ENCODE assay signal across 1 cellular context in the genomic region with DNA sequence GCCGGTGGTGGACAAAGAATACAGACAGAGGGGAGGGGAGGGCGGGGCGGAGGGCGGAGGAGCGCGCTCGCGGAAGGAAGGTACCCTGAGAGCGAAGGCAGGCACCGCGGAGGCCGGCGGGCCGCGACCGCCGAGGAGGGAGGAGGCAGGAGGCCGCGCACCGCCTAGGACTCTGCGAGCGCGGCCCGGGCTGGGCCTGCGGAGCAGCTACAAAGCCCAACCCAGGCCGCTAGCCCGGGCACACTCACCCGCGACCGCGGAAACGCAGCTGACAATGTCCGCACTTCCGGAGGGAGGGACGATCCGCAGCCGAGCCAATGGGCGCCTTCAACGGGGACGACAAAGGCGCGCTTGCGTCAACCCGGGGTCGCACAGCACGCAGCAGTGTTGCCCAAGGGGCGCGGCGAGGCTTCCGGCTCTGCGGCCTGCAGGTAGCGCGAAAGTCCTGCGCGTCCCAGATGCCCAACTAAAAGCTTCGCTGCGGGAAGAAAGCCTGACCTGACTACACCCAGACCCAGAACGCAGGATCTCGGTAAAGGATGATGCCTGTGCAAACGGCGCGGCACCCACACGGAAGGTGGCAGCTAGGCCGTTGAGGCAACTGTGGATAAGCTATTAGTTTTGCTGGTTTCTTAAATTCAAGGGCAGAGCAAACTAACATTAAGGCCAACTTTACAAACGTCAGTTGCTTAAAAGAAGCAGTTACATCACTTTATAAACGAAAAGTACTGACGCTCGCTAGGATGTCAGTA.
TF ChIP-seq lines count a peak whose summit lies in the region.

A gene (minus strand): TSS at position 276 of the 752 bp plus-strand sequence. CDS start 3,486 bp downstream, outside the sequence.

TF ChIP-seq in HepG2, 621 proteins besides CTCF, POLR2A, EP300 and RAD21 (continued from another document and continues in another):
- TF ChIP-seq, protein P1, sequence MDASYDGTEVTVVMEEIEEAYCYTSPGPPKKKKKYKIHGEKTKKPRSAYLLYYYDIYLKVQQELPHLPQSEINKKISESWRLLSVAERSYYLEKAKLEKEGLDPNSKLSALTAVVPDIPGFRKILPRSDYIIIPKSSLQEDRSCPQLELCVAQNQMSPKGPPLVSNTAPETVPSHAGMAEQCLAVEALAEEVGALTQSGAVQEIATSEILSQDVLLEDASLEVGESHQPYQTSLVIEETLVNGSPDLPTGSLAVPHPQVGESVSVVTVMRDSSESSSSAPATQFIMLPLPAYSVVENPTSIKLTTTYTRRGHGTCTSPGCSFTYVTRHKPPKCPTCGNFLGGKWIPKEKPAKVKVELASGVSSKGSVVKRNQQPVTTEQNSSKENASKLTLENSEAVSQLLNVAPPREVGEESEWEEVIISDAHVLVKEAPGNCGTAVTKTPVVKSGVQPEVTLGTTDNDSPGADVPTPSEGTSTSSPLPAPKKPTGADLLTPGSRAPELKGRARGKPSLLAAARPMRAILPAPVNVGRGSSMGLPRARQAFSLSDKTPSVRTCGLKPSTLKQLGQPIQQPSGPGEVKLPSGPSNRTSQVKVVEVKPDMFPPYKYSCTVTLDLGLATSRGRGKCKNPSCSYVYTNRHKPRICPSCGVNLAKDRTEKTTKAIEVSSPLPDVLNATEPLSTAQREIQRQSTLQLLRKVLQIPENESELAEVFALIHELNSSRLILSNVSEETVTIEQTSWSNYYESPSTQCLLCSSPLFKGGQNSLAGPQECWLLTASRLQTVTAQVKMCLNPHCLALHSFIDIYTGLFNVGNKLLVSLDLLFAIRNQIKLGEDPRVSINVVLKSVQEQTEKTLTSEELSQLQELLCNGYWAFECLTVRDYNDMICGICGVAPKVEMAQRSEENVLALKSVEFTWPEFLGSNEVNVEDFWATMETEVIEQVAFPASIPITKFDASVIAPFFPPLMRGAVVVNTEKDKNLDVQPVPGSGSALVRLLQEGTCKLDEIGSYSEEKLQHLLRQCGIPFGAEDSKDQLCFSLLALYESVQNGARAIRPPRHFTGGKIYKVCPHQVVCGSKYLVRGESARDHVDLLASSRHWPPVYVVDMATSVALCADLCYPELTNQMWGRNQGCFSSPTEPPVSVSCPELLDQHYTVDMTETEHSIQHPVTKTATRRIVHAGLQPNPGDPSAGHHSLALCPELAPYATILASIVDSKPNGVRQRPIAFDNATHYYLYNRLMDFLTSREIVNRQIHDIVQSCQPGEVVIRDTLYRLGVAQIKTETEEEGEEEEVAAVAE (CRISPR knock-in tag; IDR thresholded peaks at IDR 0.05; ENCODE audit: borderline replicate concordance), result no peak; the same call in 1 of the 2 replicates
- peak in 1 of 2 experiments; percentile 22; a peak in 1 of 4 replicates for TF ChIP-seq NR2F1 (CRISPR knock-in tag; IDR thresholded peaks at IDR 0.05)
- TF ChIP-seq, protein P2, sequence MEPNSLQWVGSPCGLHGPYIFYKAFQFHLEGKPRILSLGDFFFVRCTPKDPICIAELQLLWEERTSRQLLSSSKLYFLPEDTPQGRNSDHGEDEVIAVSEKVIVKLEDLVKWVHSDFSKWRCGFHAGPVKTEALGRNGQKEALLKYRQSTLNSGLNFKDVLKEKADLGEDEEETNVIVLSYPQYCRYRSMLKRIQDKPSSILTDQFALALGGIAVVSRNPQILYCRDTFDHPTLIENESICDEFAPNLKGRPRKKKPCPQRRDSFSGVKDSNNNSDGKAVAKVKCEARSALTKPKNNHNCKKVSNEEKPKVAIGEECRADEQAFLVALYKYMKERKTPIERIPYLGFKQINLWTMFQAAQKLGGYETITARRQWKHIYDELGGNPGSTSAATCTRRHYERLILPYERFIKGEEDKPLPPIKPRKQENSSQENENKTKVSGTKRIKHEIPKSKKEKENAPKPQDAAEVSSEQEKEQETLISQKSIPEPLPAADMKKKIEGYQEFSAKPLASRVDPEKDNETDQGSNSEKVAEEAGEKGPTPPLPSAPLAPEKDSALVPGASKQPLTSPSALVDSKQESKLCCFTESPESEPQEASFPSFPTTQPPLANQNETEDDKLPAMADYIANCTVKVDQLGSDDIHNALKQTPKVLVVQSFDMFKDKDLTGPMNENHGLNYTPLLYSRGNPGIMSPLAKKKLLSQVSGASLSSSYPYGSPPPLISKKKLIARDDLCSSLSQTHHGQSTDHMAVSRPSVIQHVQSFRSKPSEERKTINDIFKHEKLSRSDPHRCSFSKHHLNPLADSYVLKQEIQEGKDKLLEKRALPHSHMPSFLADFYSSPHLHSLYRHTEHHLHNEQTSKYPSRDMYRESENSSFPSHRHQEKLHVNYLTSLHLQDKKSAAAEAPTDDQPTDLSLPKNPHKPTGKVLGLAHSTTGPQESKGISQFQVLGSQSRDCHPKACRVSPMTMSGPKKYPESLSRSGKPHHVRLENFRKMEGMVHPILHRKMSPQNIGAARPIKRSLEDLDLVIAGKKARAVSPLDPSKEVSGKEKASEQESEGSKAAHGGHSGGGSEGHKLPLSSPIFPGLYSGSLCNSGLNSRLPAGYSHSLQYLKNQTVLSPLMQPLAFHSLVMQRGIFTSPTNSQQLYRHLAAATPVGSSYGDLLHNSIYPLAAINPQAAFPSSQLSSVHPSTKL (CRISPR knock-in tag; IDR thresholded peaks at IDR 0.05), result peak; percentile 73
- 0 out of 2 replicates have a peak, but pooled peaks have one; percentile 42 for TF ChIP-seq ZMYM3 (CRISPR knock-in tag; IDR thresholded peaks at IDR 0.05)
- no peak for TF ChIP-seq LCORL (IDR thresholded peaks at IDR 0.05)
- TF ChIP-seq LCORL (CRISPR knock-in tag; IDR thresholded peaks at IDR 0.05), result peak; percentile 89
- TF ChIP-seq FOXC1 (CRISPR knock-in tag; IDR thresholded peaks at IDR 0.05; ENCODE audit: borderline replicate concordance), result peak; percentile 98
- TF ChIP-seq KLF15 (CRISPR knock-in tag; IDR thresholded peaks at IDR 0.05; ENCODE audit: borderline replicate concordance), result peak; percentile 70; the same call in 1 of the 2 replicates
- TF ChIP-seq, protein P3, sequence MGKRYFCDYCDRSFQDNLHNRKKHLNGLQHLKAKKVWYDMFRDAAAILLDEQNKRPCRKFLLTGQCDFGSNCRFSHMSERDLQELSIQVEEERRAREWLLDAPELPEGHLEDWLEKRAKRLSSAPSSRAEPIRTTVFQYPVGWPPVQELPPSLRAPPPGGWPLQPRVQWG (CRISPR knock-in tag; IDR thresholded peaks at IDR 0.05; ENCODE audit: borderline replicate concordance, low read depth), result no peak
- TF ChIP-seq ZFP36L1 (CRISPR knock-in tag; IDR thresholded peaks at IDR 0.05), result peak; percentile 84; the same call in 1 of the 2 replicates
- TF ChIP-seq ZSCAN31 (CRISPR knock-in tag; IDR thresholded peaks at IDR 0.05; ENCODE audit: low read depth), result peak; percentile 85
- TF ChIP-seq ZNF619 (CRISPR knock-in tag; IDR thresholded peaks at IDR 0.05), result peak; percentile 72; the same call in 1 of the 2 replicates
- TF ChIP-seq, protein P4, sequence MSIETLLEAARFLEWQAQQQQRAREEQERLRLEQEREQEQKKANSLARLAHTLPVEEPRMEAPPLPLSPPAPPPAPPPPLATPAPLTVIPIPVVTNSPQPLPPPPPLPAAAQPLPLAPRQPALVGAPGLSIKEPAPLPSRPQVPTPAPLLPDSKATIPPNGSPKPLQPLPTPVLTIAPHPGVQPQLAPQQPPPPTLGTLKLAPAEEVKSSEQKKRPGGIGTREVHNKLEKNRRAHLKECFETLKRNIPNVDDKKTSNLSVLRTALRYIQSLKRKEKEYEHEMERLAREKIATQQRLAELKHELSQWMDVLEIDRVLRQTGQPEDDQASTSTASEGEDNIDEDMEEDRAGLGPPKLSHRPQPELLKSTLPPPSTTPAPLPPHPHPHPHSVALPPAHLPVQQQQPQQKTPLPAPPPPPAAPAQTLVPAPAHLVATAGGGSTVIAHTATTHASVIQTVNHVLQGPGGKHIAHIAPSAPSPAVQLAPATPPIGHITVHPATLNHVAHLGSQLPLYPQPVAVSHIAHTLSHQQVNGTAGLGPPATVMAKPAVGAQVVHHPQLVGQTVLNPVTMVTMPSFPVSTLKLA (IDR thresholded peaks at IDR 0.05), result peak; percentile 33; the same call in 1 of the 2 replicates
- TF ChIP-seq TAF1 (CRISPR knock-in tag; IDR thresholded peaks at IDR 0.05), result peak; percentile 91
- TF ChIP-seq FOXA1 (IDR thresholded peaks at IDR 0.05), result no peak
- peak; percentile 61 for TF ChIP-seq FOXA1 (CRISPR knock-in tag; IDR thresholded peaks at IDR 0.05)
- TF ChIP-seq, protein P5, sequence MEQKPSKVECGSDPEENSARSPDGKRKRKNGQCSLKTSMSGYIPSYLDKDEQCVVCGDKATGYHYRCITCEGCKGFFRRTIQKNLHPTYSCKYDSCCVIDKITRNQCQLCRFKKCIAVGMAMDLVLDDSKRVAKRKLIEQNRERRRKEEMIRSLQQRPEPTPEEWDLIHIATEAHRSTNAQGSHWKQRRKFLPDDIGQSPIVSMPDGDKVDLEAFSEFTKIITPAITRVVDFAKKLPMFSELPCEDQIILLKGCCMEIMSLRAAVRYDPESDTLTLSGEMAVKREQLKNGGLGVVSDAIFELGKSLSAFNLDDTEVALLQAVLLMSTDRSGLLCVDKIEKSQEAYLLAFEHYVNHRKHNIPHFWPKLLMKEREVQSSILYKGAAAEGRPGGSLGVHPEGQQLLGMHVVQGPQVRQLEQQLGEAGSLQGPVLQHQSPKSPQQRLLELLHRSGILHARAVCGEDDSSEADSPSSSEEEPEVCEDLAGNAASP (CRISPR knock-in tag; IDR thresholded peaks at IDR 0.05; ENCODE audit: borderline replicate concordance), result peak; percentile 64; the same call in 1 of the 2 replicates
- TF ChIP-seq ZNF329 (CRISPR knock-in tag; IDR thresholded peaks at IDR 0.05; ENCODE audit: low read depth), result peak; percentile 77; the same call in 1 of the 2 replicates
- TF ChIP-seq ZNF124 (CRISPR knock-in tag; IDR thresholded peaks at IDR 0.05), result 0 out of 2 replicates have a peak, but pooled peaks have one; percentile 35
- no peak for TF ChIP-seq HCFC1 (IDR thresholded peaks at IDR 0.05; ENCODE audit: low read depth, low read length)
- 0 out of 2 replicates have a peak, but pooled peaks have one; percentile 92 for TF ChIP-seq ZNF160 (CRISPR knock-in tag; IDR thresholded peaks at IDR 0.05)
- peak; percentile 45; the same call in 1 of the 2 replicates for TF ChIP-seq MAF1 (CRISPR knock-in tag; IDR thresholded peaks at IDR 0.05; ENCODE audit: borderline replicate concordance)
- TF ChIP-seq, protein P6, sequence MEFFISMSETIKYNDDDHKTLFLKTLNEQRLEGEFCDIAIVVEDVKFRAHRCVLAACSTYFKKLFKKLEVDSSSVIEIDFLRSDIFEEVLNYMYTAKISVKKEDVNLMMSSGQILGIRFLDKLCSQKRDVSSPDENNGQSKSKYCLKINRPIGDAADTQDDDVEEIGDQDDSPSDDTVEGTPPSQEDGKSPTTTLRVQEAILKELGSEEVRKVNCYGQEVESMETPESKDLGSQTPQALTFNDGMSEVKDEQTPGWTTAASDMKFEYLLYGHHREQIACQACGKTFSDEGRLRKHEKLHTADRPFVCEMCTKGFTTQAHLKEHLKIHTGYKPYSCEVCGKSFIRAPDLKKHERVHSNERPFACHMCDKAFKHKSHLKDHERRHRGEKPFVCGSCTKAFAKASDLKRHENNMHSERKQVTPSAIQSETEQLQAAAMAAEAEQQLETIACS (CRISPR knock-in tag; IDR thresholded peaks at IDR 0.05), result peak; percentile 70
- TF ChIP-seq TEAD2 (CRISPR knock-in tag; IDR thresholded peaks at IDR 0.05), result no peak
- TF ChIP-seq, protein P7, sequence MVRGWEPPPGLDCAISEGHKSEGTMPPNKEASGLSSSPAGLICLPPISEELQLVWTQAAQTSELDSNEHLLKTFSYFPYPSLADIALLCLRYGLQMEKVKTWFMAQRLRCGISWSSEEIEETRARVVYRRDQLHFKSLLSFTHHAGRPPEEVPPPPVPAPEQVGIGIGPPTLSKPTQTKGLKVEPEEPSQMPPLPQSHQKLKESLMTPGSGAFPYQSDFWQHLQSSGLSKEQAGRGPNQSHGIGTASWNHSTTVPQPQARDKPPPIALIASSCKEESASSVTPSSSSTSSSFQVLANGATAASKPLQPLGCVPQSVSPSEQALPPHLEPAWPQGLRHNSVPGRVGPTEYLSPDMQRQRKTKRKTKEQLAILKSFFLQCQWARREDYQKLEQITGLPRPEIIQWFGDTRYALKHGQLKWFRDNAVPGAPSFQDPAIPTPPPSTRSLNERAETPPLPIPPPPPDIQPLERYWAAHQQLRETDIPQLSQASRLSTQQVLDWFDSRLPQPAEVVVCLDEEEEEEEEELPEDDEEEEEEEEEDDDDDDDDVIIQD (CRISPR knock-in tag; IDR thresholded peaks at IDR 0.05; ENCODE audit: low read depth), result no peak; the same call in 1 of the 2 replicates
- TF ChIP-seq KAT7 (CRISPR knock-in tag; IDR thresholded peaks at IDR 0.05; ENCODE audit: borderline replicate concordance), result peak; percentile 83; the same call in 1 of the 2 replicates
- no peak for TF ChIP-seq HMG20A (CRISPR knock-in tag; IDR thresholded peaks at IDR 0.05; ENCODE audit: borderline replicate concordance)
- TF ChIP-seq MLLT10 (CRISPR knock-in tag; IDR thresholded peaks at IDR 0.05), result no peak
- peak; percentile 37; the same call in 1 of the 2 replicates for TF ChIP-seq WIZ (CRISPR knock-in tag; IDR thresholded peaks at IDR 0.05)
- 0 out of 2 replicates have a peak, but pooled peaks have one; percentile 39 for TF ChIP-seq CAMTA2 (CRISPR knock-in tag; IDR thresholded peaks at IDR 0.05; ENCODE audit: borderline replicate concordance)
- TF ChIP-seq ARHGAP35 (CRISPR knock-in tag; IDR thresholded peaks at IDR 0.05; ENCODE audit: borderline replicate concordance), result peak; percentile 35; the same call in 1 of the 2 replicates
- peak; percentile 96 for TF ChIP-seq ZC3H4 (CRISPR knock-in tag; IDR thresholded peaks at IDR 0.05; ENCODE audit: borderline replicate concordance)
- TF ChIP-seq ZNF776 (CRISPR knock-in tag; IDR thresholded peaks at IDR 0.05), result peak; percentile 86; the same call in 1 of the 2 replicates
- TF ChIP-seq RXRA (CRISPR knock-in tag; IDR thresholded peaks at IDR 0.05), result no peak; the same call in none of the 2 replicates
- TF ChIP-seq, protein P8, sequence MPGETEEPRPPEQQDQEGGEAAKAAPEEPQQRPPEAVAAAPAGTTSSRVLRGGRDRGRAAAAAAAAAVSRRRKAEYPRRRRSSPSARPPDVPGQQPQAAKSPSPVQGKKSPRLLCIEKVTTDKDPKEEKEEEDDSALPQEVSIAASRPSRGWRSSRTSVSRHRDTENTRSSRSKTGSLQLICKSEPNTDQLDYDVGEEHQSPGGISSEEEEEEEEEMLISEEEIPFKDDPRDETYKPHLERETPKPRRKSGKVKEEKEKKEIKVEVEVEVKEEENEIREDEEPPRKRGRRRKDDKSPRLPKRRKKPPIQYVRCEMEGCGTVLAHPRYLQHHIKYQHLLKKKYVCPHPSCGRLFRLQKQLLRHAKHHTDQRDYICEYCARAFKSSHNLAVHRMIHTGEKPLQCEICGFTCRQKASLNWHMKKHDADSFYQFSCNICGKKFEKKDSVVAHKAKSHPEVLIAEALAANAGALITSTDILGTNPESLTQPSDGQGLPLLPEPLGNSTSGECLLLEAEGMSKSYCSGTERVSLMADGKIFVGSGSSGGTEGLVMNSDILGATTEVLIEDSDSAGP (CRISPR knock-in tag; IDR thresholded peaks at IDR 0.05; ENCODE audit: borderline replicate concordance), result peak; percentile 89; the same call in 1 of the 2 replicates
- TF ChIP-seq ZNF446 (CRISPR knock-in tag; IDR thresholded peaks at IDR 0.05), result peak; percentile 79
